Comparison of ENCODE assay signal across 9 cellular contexts in genomic region chr11:64342869-64343739, GRCh38. TPM values are rescaled to one million over a fixed set of nuclear protein-coding genes. Genes with fewer than 3 reads are reported as not detected.
A peak's percentile ranks its signal among the peaks of the same experiment; 100 is the strongest.
DNase-seq lines count a peak whose midpoint lies in the region; ATAC-seq and TF ChIP-seq lines count a peak whose summit lies in the region.
"Had no signal": no experiment of that assay in that cellular context is flagged by ENCODE, and none has a peak within 500 bp of the region (broad histone marks: within the 10 kb centered on the region; RNA-seq: fewer than 3 reads in every experiment).

No MANE protein-coding gene starts in this region.

- H3K9me3 Mint-ChIP-seq in stimulated activated naive CD8-positive, alpha-beta T cell treated with anti-CD3 and anti-CD28 coated beads, Interleukin-15, Interleukin-2, amounts not matched to agents 100 ng/mL and 50 ng/mL, for 24 hours, result no peaks in the 10 kb centered on the region

- H3K4me2 ChIP-seq in MM.1S (ENCODE audit: low read depth, low read length), result no peak overlapping the region

- no peaks in the 10 kb centered on the region for H3K9me2 ChIP-seq in MM.1S (replicated peaks; ENCODE audit: insufficient read depth, low read length)

- no peaks in the 10 kb centered on the region for H3K27me3 ChIP-seq in lower lobe of right lung (ENCODE audit: low read depth)
- no peaks in the 10 kb centered on the region for H3K27me3 ChIP-seq in MM.1S (replicated peaks; ENCODE audit: insufficient read depth, low read length)

- no peak overlapping the region for H2AFZ ChIP-seq in MM.1S (ENCODE audit: low read length)

- peaks cover 39% of the 10 kb centered on the region for H3K4me1 Mint-ChIP-seq in stimulated activated naive CD8-positive, alpha-beta T cell treated with anti-CD3 and anti-CD28 coated beads, Interleukin-15, Interleukin-2, amounts not matched to agents 100 ng/mL and 50 ng/mL, for 24 hours (ENCODE audit: low read depth)

- H3K9me3 ChIP-seq in lower lobe of right lung (no peaks in the 10 kb centered on the region), MM.1S (replicated peaks; ENCODE audit: insufficient read depth, low read length) (no peaks in the 10 kb centered on the region)

- H3K27ac ChIP-seq in lower lobe of right lung (no peak overlapping the region), MM.1S (ENCODE audit: low read length) (no peak overlapping the region)

- H4K20me1 ChIP-seq in MM.1S (ENCODE audit: insufficient read depth, low read length), result no peaks in the 10 kb centered on the region

- intact Hi-C loops in lower lobe of right lung (cut with DNase I), result no loop called here

- H3K4me3 ChIP-seq in choroid plexus epithelial cell (ENCODE audit: low read depth, low read length) (peak overlapping the region; percentile 11), lower lobe of right lung (peak overlapping the region; percentile 47), MM.1S (ENCODE audit: low read length) (no peak overlapping the region)

- H3K79me2 ChIP-seq in MM.1S (ENCODE audit: low read length), result peaks cover 39% of the 10 kb centered on the region

- peaks cover 9% of the 10 kb centered on the region for H3F3A ChIP-seq in MM.1S (ENCODE audit: insufficient read depth, low read length)

- H3K4me3 Mint-ChIP-seq in stimulated activated naive CD8-positive, alpha-beta T cell treated with anti-CD3 and anti-CD28 coated beads, Interleukin-15, Interleukin-2, amounts not matched to agents 100 ng/mL and 50 ng/mL, for 24 hours, result peak overlapping the region; percentile 26

- ATAC-seq in stimulated activated naive CD8-positive, alpha-beta T cell treated with anti-CD3 and anti-CD28 coated beads, Interleukin-15, Interleukin-2, amounts not matched to agents 100 U/mL and 50 U/mL, for 24 hours, result no peak
- no peak for ATAC-seq in lower lobe of right lung
- ATAC-seq in HG02763 (IDR thresholded peaks at IDR 0.05; ENCODE audit: unreplicated experiment), result no peak

- H3K36me3 ChIP-seq in lower lobe of right lung, result peaks cover 15% of the 10 kb centered on the region
- H3K36me3 ChIP-seq in MM.1S (replicated peaks; ENCODE audit: insufficient read depth, low read length), result no peaks in the 10 kb centered on the region

- TF ChIP-seq CTCF in choroid plexus epithelial cell (conservative IDR thresholded peaks at IDR 0.05; ENCODE audit: low read depth, low read length), result no peak
- no peak for TF ChIP-seq CTCF in lower lobe of right lung (IDR thresholded peaks at IDR 0.05)
- no peak for TF ChIP-seq CTCF in MM.1S (IDR thresholded peaks at IDR 0.05; ENCODE audit: low read length)

- H3K36me3 Mint-ChIP-seq in stimulated activated naive CD8-positive, alpha-beta T cell treated with anti-CD3 and anti-CD28 coated beads, Interleukin-15, Interleukin-2, amounts not matched to agents 100 ng/mL and 50 ng/mL, for 24 hours (ENCODE audit: low read depth), result peaks cover 16% of the 10 kb centered on the region

- H3K27ac Mint-ChIP-seq in stimulated activated naive CD8-positive, alpha-beta T cell treated with anti-CD3 and anti-CD28 coated beads, Interleukin-15, Interleukin-2, amounts not matched to agents 100 ng/mL and 50 ng/mL, for 24 hours, result no peak overlapping the region

- no peaks in the 10 kb centered on the region for H3K27me3 Mint-ChIP-seq in stimulated activated naive CD8-positive, alpha-beta T cell treated with anti-CD3 and anti-CD28 coated beads, Interleukin-15, Interleukin-2, amounts not matched to agents 100 ng/mL and 50 ng/mL, for 24 hours

- DNase-seq in stimulated activated naive CD8-positive, alpha-beta T cell treated with anti-CD3 and anti-CD28 coated beads, Interleukin-15, Interleukin-2, amounts not matched to agents 100 U/mL and 50 U/mL, for 24 hours, result no peak
- DNase-seq in choroid plexus epithelial cell (ENCODE audit: low read depth) (no peak), lower lobe of right lung (no peak), AG20443 (ENCODE audit: low spot score) (no peak), MM.1S (no peak)
- DNase-seq in activated effector memory CD4-positive, alpha-beta T cell treated with anti-CD3 and anti-CD28 coated beads, Interleukin-2, amount 50 U/mL, for 16 hours, result no peak
- DNase-seq: NCI-H2081 treated with DMSO at 0.1 percent for 48 hours had no signal

- H3K9ac ChIP-seq in MM.1S (ENCODE audit: low read length), result no peak overlapping the region

- H3K4me1 ChIP-seq in lower lobe of right lung (peaks cover 31% of the 10 kb centered on the region), MM.1S (ENCODE audit: low read length) (peaks cover 7% of the 10 kb centered on the region)

RNA-seq across cellular contexts. Expression of gene CCDC88B, which starts 3.1 kb away (rescaled TPM):
- total RNA-seq in lower lobe of right lung, result 40.0 TPM

RNA-seq across cellular contexts. Expression of gene RPS6KA4, which starts 15.9 kb away (rescaled TPM):
- total RNA-seq in lower lobe of right lung, result 36.1 TPM

RNA-seq across cellular contexts. Expression of gene PRDX5, which starts 25.2 kb away (rescaled TPM):
- 203 TPM for total RNA-seq in lower lobe of right lung

RNA-seq across cellular contexts. Expression of gene TRMT112, which starts 25.7 kb away (rescaled TPM):
- 178 TPM for total RNA-seq in lower lobe of right lung

RNA-seq across cellular contexts. Expression of gene ESRRA, which starts 37.8 kb away (rescaled TPM):
- 47.9 TPM for total RNA-seq in lower lobe of right lung
